Comparison of ENCODE assay signal across 10 cellular contexts in genomic region chr1:153961421-153961820, GRCh38. TPM values are rescaled to one million over a fixed set of nuclear protein-coding genes. Genes with fewer than 3 reads are reported as not detected.
DNase-seq lines count a peak whose midpoint lies in the region; ATAC-seq and TF ChIP-seq lines count a peak whose summit lies in the region.
"Had no signal": no experiment of that assay in that cellular context is flagged by ENCODE, and none has a peak within 500 bp of the region (broad histone marks: within the 10 kb centered on the region; RNA-seq: fewer than 3 reads in every experiment).

No MANE protein-coding gene starts in this region.

- no peak overlapping the region for H2BK120ac ChIP-seq in mesenchymal stem cell (ENCODE audit: low read depth, low read length)

- H3K4me1 ChIP-seq in mesenchymal stem cell (ENCODE audit: control insufficient read depth, insufficient read depth, low read depth, low read length) (peaks cover 12% of the 10 kb centered on the region), vagina (peaks cover 67% of the 10 kb centered on the region)

- peaks cover 21% of the 10 kb centered on the region for H3K36me3 Mint-ChIP-seq in stimulated activated naive CD8-positive, alpha-beta T cell treated with anti-CD3 and anti-CD28 coated beads, Interleukin-15, Interleukin-2, amounts not matched to agents 100 ng/mL and 50 ng/mL, for 24 hours (ENCODE audit: low read depth)

- DNase-seq in stimulated activated naive CD8-positive, alpha-beta T cell treated with anti-CD3 and anti-CD28 coated beads, Interleukin-15, Interleukin-2, amounts not matched to agents 100 U/mL and 50 U/mL, for 24 hours = no peak
- DNase-seq in astrocyte of the cerebellum (ENCODE audit: low read depth) (no peak), mesenchymal stem cell (no peak), vagina (ENCODE audit: extremely low spot score in 2 of 2) (no peak), 8988T (no peak), iPS-NIHi7 (ENCODE audit: extremely low spot score) (no peak)
- DNase-seq: EL had no signal

- in situ Hi-C loops in astrocyte of the cerebellum (cut with HindIII; ENCODE audit: low sequenced_read_pairs) = loop anchor here (5.0 kb wide), 1 partner anchor 144 kb away; no protein-coding TSS in a partner anchor

- H3K23ac ChIP-seq in mesenchymal stem cell (ENCODE audit: low read length in 2 of 2) = no peak overlapping the region

- peaks cover 10% of the 10 kb centered on the region for H3K79me1 ChIP-seq in mesenchymal stem cell (replicated peaks; ENCODE audit: low read length, poor library complexity, severe bottlenecking)

- peaks cover 75% of the 10 kb centered on the region for H3K4me1 Mint-ChIP-seq in stimulated activated naive CD8-positive, alpha-beta T cell treated with anti-CD3 and anti-CD28 coated beads, Interleukin-15, Interleukin-2, amounts not matched to agents 100 ng/mL and 50 ng/mL, for 24 hours (ENCODE audit: low read depth)

- no peak overlapping the region for H2BK12ac ChIP-seq in mesenchymal stem cell (ENCODE audit: low read length in 2 of 2)

- no peak overlapping the region for H2AK5ac ChIP-seq in mesenchymal stem cell (ENCODE audit: low read length, severe bottlenecking)

- intact Hi-C loops in vagina (cut with DNase I) = no loop called here

- peak overlapping the region; percentile 92 for H3K9ac ChIP-seq in mesenchymal stem cell (ENCODE audit: low read length)

- peak overlapping the region; percentile 91 for H3K4me3 Mint-ChIP-seq in stimulated activated naive CD8-positive, alpha-beta T cell treated with anti-CD3 and anti-CD28 coated beads, Interleukin-15, Interleukin-2, amounts not matched to agents 100 ng/mL and 50 ng/mL, for 24 hours

- H4K8ac ChIP-seq in mesenchymal stem cell (ENCODE audit: low read length) = no peak overlapping the region

- no peak overlapping the region for H3K4ac ChIP-seq in mesenchymal stem cell (ENCODE audit: low read depth in 1 of 2, low read length in 2 of 2)

- peak overlapping the region; percentile 83 for H3K4me2 ChIP-seq in mesenchymal stem cell (ENCODE audit: low read length, poor library complexity, severe bottlenecking)

- no peak overlapping the region for H3K27ac ChIP-seq in mesenchymal stem cell (ENCODE audit: low read length, poor library complexity, severe bottlenecking)
- H3K27ac ChIP-seq in vagina = peak overlapping the region; percentile 96

- no peaks in the 10 kb centered on the region for H3K9me3 Mint-ChIP-seq in stimulated activated naive CD8-positive, alpha-beta T cell treated with anti-CD3 and anti-CD28 coated beads, Interleukin-15, Interleukin-2, amounts not matched to agents 100 ng/mL and 50 ng/mL, for 24 hours

- no peak overlapping the region for H2BK15ac ChIP-seq in mesenchymal stem cell (ENCODE audit: low read depth, poor library complexity, severe bottlenecking)

- no peak for TF ChIP-seq POLR2A in vagina (IDR thresholded peaks at IDR 0.05)

- no peaks in the 10 kb centered on the region for H3K9me3 ChIP-seq in mesenchymal stem cell (ENCODE audit: control insufficient read depth, low read length)
- no peaks in the 10 kb centered on the region for H3K9me3 ChIP-seq in vagina
- H3K9me3 ChIP-seq: pancreas had no signal

- H2AFZ ChIP-seq in mesenchymal stem cell (ENCODE audit: low read depth, low read length) = no peak overlapping the region

- TF ChIP-seq CTCF in astrocyte of the cerebellum (IDR thresholded peaks at IDR 0.05; ENCODE audit: low read depth, low read length, missing control alignments) = no peak
- TF ChIP-seq CTCF in vagina (IDR thresholded peaks at IDR 0.05) = no peak

- H2BK5ac ChIP-seq in mesenchymal stem cell (ENCODE audit: low read depth, low read length, poor library complexity, severe bottlenecking) = no peak overlapping the region

- no peak overlapping the region for H3K18ac ChIP-seq in mesenchymal stem cell (ENCODE audit: low read depth in 1 of 2, low read length in 2 of 2)

- peak overlapping the region; percentile 34 for H3K27ac Mint-ChIP-seq in stimulated activated naive CD8-positive, alpha-beta T cell treated with anti-CD3 and anti-CD28 coated beads, Interleukin-15, Interleukin-2, amounts not matched to agents 100 ng/mL and 50 ng/mL, for 24 hours

- whole genome bisulfite sequencing in mesenchymal stem cell = 93% methylated on average over 2 of the region's 4 CpGs

- no peaks in the 10 kb centered on the region for H3K27me3 Mint-ChIP-seq in stimulated activated naive CD8-positive, alpha-beta T cell treated with anti-CD3 and anti-CD28 coated beads, Interleukin-15, Interleukin-2, amounts not matched to agents 100 ng/mL and 50 ng/mL, for 24 hours

- peaks cover 16 to 24% of the 10 kb centered on the region in 2 experiments for H3K36me3 ChIP-seq in mesenchymal stem cell (ENCODE audit: control insufficient read depth in 1 of 2, insufficient read depth in 2 of 2, low read depth in 1 of 2, low read length in 2 of 2)
- peaks cover 0 to 9% of the 10 kb centered on the region in 2 donors for H3K36me3 ChIP-seq in vagina

- H3K27me3 ChIP-seq in mesenchymal stem cell (ENCODE audit: control insufficient read depth in 1 of 2, insufficient read depth in 1 of 2, low read length in 2 of 2) (no peaks in the 10 kb centered on the region), vagina (no peaks in the 10 kb centered on the region)
- H3K27me3 ChIP-seq: pancreas had no signal

- no peak overlapping the region for H4K91ac ChIP-seq in mesenchymal stem cell (ENCODE audit: low read length)

- H3K4me3 ChIP-seq in astrocyte of the cerebellum (ENCODE audit: low read depth, low read length) = peak overlapping the region; percentile 89
- H3K4me3 ChIP-seq in mesenchymal stem cell (ENCODE audit: insufficient read depth in 1 of 2, low read depth in 1 of 2, low read length in 2 of 2) = peak overlapping the region in 1 of 2 experiments; percentile 97
- H3K4me3 ChIP-seq in vagina = no peak overlapping the region

- ATAC-seq in stimulated activated naive CD8-positive, alpha-beta T cell treated with anti-CD3 and anti-CD28 coated beads, Interleukin-15, Interleukin-2, amounts not matched to agents 100 U/mL and 50 U/mL, for 24 hours = no peak
- ATAC-seq in activated CD4-positive, CD25-positive, alpha-beta regulatory T cell treated with anti-CD3 and anti-CD28 coated beads, Interleukin-2, amount 50 U/mL, for 24 hours = no peak
- ATAC-seq: pancreas had no signal

- H3K14ac ChIP-seq in mesenchymal stem cell (ENCODE audit: low read length in 2 of 2) = no peak overlapping the region

RNA-seq across cellular contexts. Expression of gene SLC39A1, which starts 1.9 kb away (rescaled TPM):
- 106 TPM for polyA plus RNA-seq in mesenchymal stem cell (2013, experiment 1 of 2)
- polyA plus RNA-seq in mesenchymal stem cell (2013, experiment 2 of 2) = 105 TPM
- total RNA-seq in vagina = 77.8 TPM

RNA-seq across cellular contexts. Expression of gene CRTC2, which starts 3.0 kb away (rescaled TPM):
- polyA plus RNA-seq in mesenchymal stem cell (2013, experiment 1 of 2) = 30.3 TPM
- polyA plus RNA-seq in mesenchymal stem cell (2013, experiment 2 of 2) = 27.0 TPM
- total RNA-seq in vagina = 19.2 TPM

RNA-seq across cellular contexts. Expression of gene CREB3L4, which starts 6.3 kb away (rescaled TPM):
- 3.3 TPM for polyA plus RNA-seq in mesenchymal stem cell (2013, experiment 1 of 2)
- 2.9 TPM for polyA plus RNA-seq in mesenchymal stem cell (2013, experiment 2 of 2)
- 15.2 TPM for total RNA-seq in vagina

RNA-seq across cellular contexts. Expression of gene DENND4B, which starts 14.9 kb away (rescaled TPM):
- 21.7 TPM for polyA plus RNA-seq in mesenchymal stem cell (2013, experiment 1 of 2)
- polyA plus RNA-seq in mesenchymal stem cell (2013, experiment 2 of 2) = 18.0 TPM
- total RNA-seq in vagina = 42.7 TPM

RNA-seq across cellular contexts. Expression of gene JTB, which starts 16.1 kb away (rescaled TPM):
- polyA plus RNA-seq in mesenchymal stem cell (2013, experiment 1 of 2) = 145 TPM
- polyA plus RNA-seq in mesenchymal stem cell (2013, experiment 2 of 2) = 154 TPM
- total RNA-seq in vagina = 194 TPM
